1 cellular context compared by ENCODE assay signal in the genomic region with DNA sequence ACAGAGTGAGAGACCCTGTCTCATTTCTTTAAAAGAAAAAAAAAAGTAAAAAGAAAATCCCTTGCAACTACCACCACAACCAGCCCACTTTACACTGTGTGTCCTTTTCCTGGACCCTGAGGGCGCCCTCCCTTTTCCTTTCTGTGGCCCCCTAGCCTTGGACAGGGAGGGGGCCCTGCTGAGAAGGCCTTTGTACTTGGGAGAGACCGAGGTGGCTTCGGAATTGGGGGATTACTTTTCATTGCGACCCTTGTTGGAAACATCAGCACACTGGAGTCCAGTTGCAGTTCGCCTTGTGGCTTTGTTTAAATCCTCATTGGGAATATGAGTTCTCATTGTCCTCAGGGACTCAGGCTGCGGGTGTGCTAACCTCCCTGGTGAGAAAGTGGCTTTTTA.
TF ChIP-seq lines count a peak whose summit lies in the region.

No MANE protein-coding gene starts in this region.

TF ChIP-seq in HCT116, 20 proteins besides CTCF, POLR2A, EP300 and RAD21:
- TF ChIP-seq CEBPB (IDR thresholded peaks at IDR 0.05; ENCODE audit: low read depth) (no peak), CBX3 (IDR thresholded peaks at IDR 0.05; ENCODE audit: low read depth) (no peak), ZNF274 (IDR thresholded peaks at IDR 0.05; ENCODE audit: low read depth, low read length) (no peak), ELF1 (IDR thresholded peaks at IDR 0.05; ENCODE audit: borderline replicate concordance, low read depth) (no peak), EGR1 (IDR thresholded peaks at IDR 0.05; ENCODE audit: low read depth) (no peak), FOSL1 (IDR thresholded peaks at IDR 0.05; ENCODE audit: low read depth) (no peak), POLR2AphosphoS5 (IDR thresholded peaks at IDR 0.05; ENCODE audit: low read depth, low read length) (no peak), ZBTB33 (IDR thresholded peaks at IDR 0.05; ENCODE audit: extremely low read depth, insufficient replicate concordance, low read length) (no peak), SIN3A (IDR thresholded peaks at IDR 0.05; ENCODE audit: low read depth) (no peak), SP1 (IDR thresholded peaks at IDR 0.05; ENCODE audit: low read depth) (no peak), JUND (IDR thresholded peaks at IDR 0.05) (no peak), EZH2phosphoT487 (IDR thresholded peaks at IDR 0.05; ENCODE audit: borderline replicate concordance) (no peak), REST (IDR thresholded peaks at IDR 0.05; ENCODE audit: low read depth) (no peak), SRF (IDR thresholded peaks at IDR 0.05; ENCODE audit: low read depth) (no peak), TCF7L2 (IDR thresholded peaks at IDR 0.05; ENCODE audit: borderline replicate concordance, extremely low read depth, insufficient read depth, insufficient read length) (no peak), ZFX (IDR thresholded peaks at IDR 0.05) (no peak), YY1 (IDR thresholded peaks at IDR 0.05; ENCODE audit: extremely low read depth, insufficient replicate concordance, low read depth, low read length) (no peak)
- TF ChIP-seq, protein P1, sequence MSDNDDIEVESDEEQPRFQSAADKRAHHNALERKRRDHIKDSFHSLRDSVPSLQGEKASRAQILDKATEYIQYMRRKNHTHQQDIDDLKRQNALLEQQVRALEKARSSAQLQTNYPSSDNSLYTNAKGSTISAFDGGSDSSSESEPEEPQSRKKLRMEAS (IDR thresholded peaks at IDR 0.05) = no peak
- TF ChIP-seq, protein P2, sequence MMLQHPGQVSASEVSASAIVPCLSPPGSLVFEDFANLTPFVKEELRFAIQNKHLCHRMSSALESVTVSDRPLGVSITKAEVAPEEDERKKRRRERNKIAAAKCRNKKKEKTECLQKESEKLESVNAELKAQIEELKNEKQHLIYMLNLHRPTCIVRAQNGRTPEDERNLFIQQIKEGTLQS (IDR thresholded peaks at IDR 0.05) = no peak
